Comparison of ENCODE assay signal across 8 cellular contexts in genomic region chr21:20997633-20998455, GRCh38. TPM values are rescaled to one million over a fixed set of nuclear protein-coding genes. Genes with fewer than 3 reads are reported as not detected.
DNase-seq lines count a peak whose midpoint lies in the region; ATAC-seq and TF ChIP-seq lines count a peak whose summit lies in the region.

Gene NCAM2 (plus strand): TSS chr21:20998409.

- ATAC-seq in naive B cell (ENCODE audit: low read depth in 2 of 2) (peak; percentile 78 to 79), HG02852 (IDR thresholded peaks at IDR 0.05; ENCODE audit: unreplicated experiment) (no peak)

- CTCF ChIA-PET in HEK293T (lab: Yijun Ruan, JAX): interaction anchor here (1.2 kb wide), 1 partner anchor 104 kb away, joined by 4 read pairs; no protein-coding TSS in a partner anchor

- peaks cover 0 to 19% (median 3%) of the 10 kb centered on the region in 11 experiments; a peak in 7 of 22 replicates for H3K27me3 ChIP-seq in BLaER1 treated with 17β-estradiol and CSF1 and Interleukin-3, amounts not matched to agents 10 nM and 100 nM
- H3K27me3 ChIP-seq in fibroblast of lung (ENCODE audit: control insufficient read depth, insufficient read depth, low read length): no peaks in the 10 kb centered on the region

- POLR2A ChIA-PET in HEK293T (lab: Yijun Ruan, JAX): interaction anchor here (1.0 kb wide), 1 partner anchor 42 kb away, joined by 3 read pairs; no protein-coding TSS in a partner anchor

- H3K9me3 Mint-ChIP-seq in activated T-helper 1 cell treated with anti-CD3 and anti-CD28 coated beads, Interleukin-12 subunit alpha, Interleukin-12 subunit beta, Interleukin-2, Interleukin-4 antibody, amounts not matched to agents 30 ng/mL and 10 ng/mL and 1 ng/mL, durations not matched to agents 14 hours and 24 hours and 36 hours: no peaks in the 10 kb centered on the region
- no peaks in the 10 kb centered on the region for H3K9me3 Mint-ChIP-seq in naive B cell

- peaks cover 0 to 8% (median 0%) of the 10 kb centered on the region in 10 experiments; a peak in 3 of 20 replicates for H3K4me1 ChIP-seq in BLaER1 treated with 17β-estradiol and CSF1 and Interleukin-3, amounts not matched to agents 10 nM and 100 nM
- H3K4me1 ChIP-seq in fibroblast of lung (ENCODE audit: control insufficient read depth, extremely low read depth, insufficient read depth, low read length): no peaks in the 10 kb centered on the region

- H3K4me2 ChIP-seq in BLaER1 treated with 17β-estradiol and CSF1 and Interleukin-3, amounts not matched to agents 10 nM and 100 nM: peak within 1 kb of the TSS; percentile 66 to 82 (median 73)
- H3K4me2 ChIP-seq in fibroblast of lung (ENCODE audit: extremely low read depth, insufficient read depth, low read length): peak within 1 kb of the TSS; percentile 92

- peak within 1 kb of the TSS; percentile 44 for H3K27ac Mint-ChIP-seq in activated T-helper 1 cell treated with anti-CD3 and anti-CD28 coated beads, Interleukin-12 subunit alpha, Interleukin-12 subunit beta, Interleukin-2, Interleukin-4 antibody, amounts not matched to agents 30 ng/mL and 10 ng/mL and 1 ng/mL, durations not matched to agents 14 hours and 24 hours and 36 hours
- H3K27ac Mint-ChIP-seq in naive B cell: peak within 1 kb of the TSS in 4 of 6 donors; percentile 34 to 61 (median 50)

- no peak within 1 kb of the TSS for H3K27ac ChIP-seq in BLaER1 treated with 17β-estradiol and CSF1 and Interleukin-3, amounts not matched to agents 10 nM and 100 nM
- H3K27ac ChIP-seq in fibroblast of lung (ENCODE audit: insufficient read depth, low read length): no peak within 1 kb of the TSS

- H3K4me1 Mint-ChIP-seq in activated T-helper 1 cell treated with anti-CD3 and anti-CD28 coated beads, Interleukin-12 subunit alpha, Interleukin-12 subunit beta, Interleukin-2, Interleukin-4 antibody, amounts not matched to agents 30 ng/mL and 10 ng/mL and 1 ng/mL, durations not matched to agents 14 hours and 24 hours and 36 hours (ENCODE audit: low read depth): peaks cover 6% of the 10 kb centered on the region
- H3K4me1 Mint-ChIP-seq in naive B cell: peaks cover 6 to 17% (median 14%) of the 10 kb centered on the region in 3 donors

- H3K27me3 Mint-ChIP-seq in activated T-helper 1 cell treated with anti-CD3 and anti-CD28 coated beads, Interleukin-12 subunit alpha, Interleukin-12 subunit beta, Interleukin-2, Interleukin-4 antibody, amounts not matched to agents 30 ng/mL and 10 ng/mL and 1 ng/mL, durations not matched to agents 14 hours and 24 hours and 36 hours (ENCODE audit: insufficient read depth): peaks cover 34% of the 10 kb centered on the region
- H3K27me3 Mint-ChIP-seq in naive B cell: peaks cover 12 to 36% (median 22%) of the 10 kb centered on the region in 3 donors

- DNase-seq in HEK293T (ENCODE audit: extremely low spot score): peak; percentile 70
- DNase-seq in NOMO-1 treated with DMSO at 0.1 percent for 48 hours (lab: John Stamatoyannopoulos, UW; ENCODE audit: unreplicated experiment): peak; percentile 78
- peak; percentile 34 for DNase-seq in activated T-helper 1 cell treated with anti-CD3 and anti-CD28 coated beads, Interleukin-12 subunit alpha, Interleukin-12 subunit beta, Interleukin-2, Interleukin-4 antibody, amounts not matched to agents 30 ng/mL and 10 ng/mL and 1 ng/mL, durations not matched to agents 14 hours and 24 hours and 36 hours (ENCODE audit: low spot score)
- peak; percentile 85 to 88 for DNase-seq in fibroblast of lung (ENCODE audit: low read depth in 2 of 2)
- DNase-seq in naive B cell: peak; percentile 61
- DNase-seq in stimulated activated naive CD4-positive, alpha-beta T cell treated with Interleukin-2 at 50 U/mL for 16 hours (lab: John Stamatoyannopoulos, UW): peak; percentile 66

- peak within 1 kb of the TSS in 10 of 11 experiments; percentile 33 to 72 (median 50); a peak in 15 of 22 replicates for H3K9ac ChIP-seq in BLaER1 treated with 17β-estradiol and CSF1 and Interleukin-3, amounts not matched to agents 10 nM and 100 nM
- peak within 1 kb of the TSS; percentile 23 for H3K9ac ChIP-seq in fibroblast of lung (ENCODE audit: insufficient read depth, low read length)

- H3K79me2 ChIP-seq in fibroblast of lung (ENCODE audit: control insufficient read depth, insufficient read depth, low read length): no peaks in the 10 kb centered on the region

- intact Hi-C loops in activated T-helper 1 cell treated with anti-CD3 and anti-CD28 coated beads, Interleukin-12 subunit alpha, Interleukin-12 subunit beta, Interleukin-2, Interleukin-4 antibody, amounts not matched to agents 30 ng/mL and 10 ng/mL and 1 ng/mL, durations not matched to agents 14 hours and 24 hours and 36 hours (cut with micrococcal nuclease): loop anchor here (10.0 kb wide), 1 partner anchor 167 kb away; no protein-coding TSS in a partner anchor

- peak within 1 kb of the TSS; percentile 90 for H2AFZ ChIP-seq in fibroblast of lung (ENCODE audit: low read length)

- peak within 1 kb of the TSS; percentile 69 for H3K4me3 Mint-ChIP-seq in activated T-helper 1 cell treated with anti-CD3 and anti-CD28 coated beads, Interleukin-12 subunit alpha, Interleukin-12 subunit beta, Interleukin-2, Interleukin-4 antibody, amounts not matched to agents 30 ng/mL and 10 ng/mL and 1 ng/mL, durations not matched to agents 14 hours and 24 hours and 36 hours
- peak within 1 kb of the TSS; percentile 71 to 92 (median 87) for H3K4me3 Mint-ChIP-seq in naive B cell

- H4K20me1 ChIP-seq in BLaER1 treated with 17β-estradiol and CSF1 and Interleukin-3, amounts not matched to agents 10 nM and 100 nM: no peaks in the 10 kb centered on the region; a peak in 1 of 22 replicates
- no peaks in the 10 kb centered on the region for H4K20me1 ChIP-seq in fibroblast of lung (ENCODE audit: control insufficient read depth, extremely low read depth, insufficient read depth, low read length)

- H3K9me3 ChIP-seq in BLaER1 treated with 17β-estradiol and CSF1 and Interleukin-3, amounts not matched to agents 10 nM and 100 nM (replicated peaks in 1 of 11): peaks cover 0 to 15% (median 11%) of the 10 kb centered on the region in 11 experiments; a peak in 12 of 22 replicates
- H3K9me3 ChIP-seq in fibroblast of lung (ENCODE audit: control insufficient read depth, insufficient read depth, low read depth, low read length): no peaks in the 10 kb centered on the region

- no peak for TF ChIP-seq CTCF in fibroblast of lung (conservative IDR thresholded peaks at IDR 0.05 in 1 of 2, IDR thresholded peaks at IDR 0.05 in 1 of 2; ENCODE audit: low read depth in 1 of 2, low read length in 2 of 2)

- H3K4me3 ChIP-seq in BLaER1 treated with 17β-estradiol and CSF1 and Interleukin-3, amounts not matched to agents 10 nM and 100 nM: peak within 1 kb of the TSS; percentile 52 to 71 (median 62)
- H3K4me3 ChIP-seq in fibroblast of lung (replicated peaks in 1 of 4; ENCODE audit: control extremely low read depth in 1 of 4, insufficient read depth in 1 of 4, low read depth in 3 of 4, low read length in 4 of 4): peak within 1 kb of the TSS; percentile 62 to 93 (median 78)

- H3K36me3 Mint-ChIP-seq in activated T-helper 1 cell treated with anti-CD3 and anti-CD28 coated beads, Interleukin-12 subunit alpha, Interleukin-12 subunit beta, Interleukin-2, Interleukin-4 antibody, amounts not matched to agents 30 ng/mL and 10 ng/mL and 1 ng/mL, durations not matched to agents 14 hours and 24 hours and 36 hours (ENCODE audit: low read depth): no peaks in the 10 kb centered on the region
- no peaks in the 10 kb centered on the region for H3K36me3 Mint-ChIP-seq in naive B cell

- H3K36me3 ChIP-seq in BLaER1 treated with 17β-estradiol and CSF1 and Interleukin-3, amounts not matched to agents 10 nM and 100 nM: no peaks in the 10 kb centered on the region
- no peaks in the 10 kb centered on the region for H3K36me3 ChIP-seq in fibroblast of lung (ENCODE audit: control insufficient read depth, insufficient read depth, low read length)

TF ChIP-seq in HEK293T, 16 proteins besides CTCF, POLR2A, EP300 and RAD21:
- TF ChIP-seq L3MBTL2 (conservative IDR thresholded peaks at IDR 0.05): no peak
- TF ChIP-seq TARDBP (IDR thresholded peaks at IDR 0.05): no peak

RNA-seq across cellular contexts. Expression of gene NCAM2, which starts in this region (rescaled TPM):
- not detected in 2 replicates for total RNA-seq in activated T-helper 1 cell treated with anti-CD3 and anti-CD28 coated beads, Interleukin-12 subunit alpha, Interleukin-12 subunit beta, Interleukin-2, Interleukin-4 antibody, amounts not matched to agents 30 ng/mL and 10 ng/mL and 1 ng/mL, durations not matched to agents 14 hours and 24 hours and 36 hours
- 8.5 and 11.1 TPM in 2 replicates for total RNA-seq in fibroblast of lung
- polyA plus RNA-seq in fibroblast of lung: 4.1 and 5.6 TPM in 2 replicates
- polyA plus RNA-seq in fibroblast of lung (2012): 3.6 and 3.9 TPM in 2 replicates
- polyA minus RNA-seq in fibroblast of lung (ENCODE audit: low replicate concordance): 0.41 TPM in 1 of 2 replicates, not detected in the other
- 1 to 10 TPM in 2 of 6 donors, under 1 TPM in 1, not detected in 3; 0.44 to 2.5 (median 2.4) TPM for polyA plus RNA-seq in naive B cell (ENCODE audit: low read depth in 6 of 6)

Comparison
In these comparisons a context has a peak if more than half of its experiments do, and no peak if none do; other contexts are left out.
1. Peak in DNase-seq in activated T-helper 1 cell treated with anti-CD3 and anti-CD28 coated beads, Interleukin-12 subunit alpha, Interleukin-12 subunit beta, Interleukin-2, Interleukin-4 antibody, amounts not matched to agents 30 ng/mL and 10 ng/mL and 1 ng/mL, durations not matched to agents 14 hours and 24 hours and 36 hours; RNA of the gene not detected or under 1 TPM.
2. DNase-seq: peak in every context shown above with its lines; median percentile 86 in fibroblast of lung; 78 in NOMO-1 treated with DMSO at 0.1 percent for 48 hours; 70 in HEK293T; 66 in stimulated activated naive CD4-positive, alpha-beta T cell treated with Interleukin-2 at 50 U/mL for 16 hours; 61 in naive B cell; 34 in activated T-helper 1 cell treated with anti-CD3 and anti-CD28 coated beads, Interleukin-12 subunit alpha, Interleukin-12 subunit beta, Interleukin-2, Interleukin-4 antibody, amounts not matched to agents 30 ng/mL and 10 ng/mL and 1 ng/mL, durations not matched to agents 14 hours and 24 hours and 36 hours.